11 cellular contexts compared by ENCODE assay signal in genomic region chr19:2048104-2048958, GRCh38. TPM values are rescaled to one million over a fixed set of nuclear protein-coding genes. Genes with fewer than 3 reads are reported as not detected.
DNase-seq lines count a peak whose midpoint lies in the region; ATAC-seq, FAIRE-seq and TF ChIP-seq lines count a peak whose summit lies in the region.
"Had no signal": no experiment of that assay in that cellular context is flagged by ENCODE, and none has a peak within 500 bp of the region (broad histone marks: within the 10 kb centered on the region; RNA-seq: fewer than 3 reads in every experiment).

No MANE protein-coding gene starts in this region.

- no peak for ATAC-seq in memory B cell (ENCODE audit: low read depth)

- TF ChIP-seq CTCF in breast epithelium (IDR thresholded peaks at IDR 0.05), result no peak
- no peak for TF ChIP-seq CTCF in type B pancreatic cell (conservative IDR thresholded peaks at IDR 0.05)

- H3K27me3 Mint-ChIP-seq in activated naive CD4-positive, alpha-beta T cell treated with anti-CD3 and anti-CD28 coated beads for 36 hours (ENCODE audit: low read depth), result no peaks in the 10 kb centered on the region
- H3K27me3 Mint-ChIP-seq in memory B cell, result no peaks in the 10 kb centered on the region
- H3K27me3 Mint-ChIP-seq in type B pancreatic cell, result no peaks in the 10 kb centered on the region

- no peak overlapping the region for H3K27ac Mint-ChIP-seq in activated naive CD4-positive, alpha-beta T cell treated with anti-CD3 and anti-CD28 coated beads for 36 hours
- peak overlapping the region; percentile 98 for H3K27ac Mint-ChIP-seq in memory B cell
- H3K27ac Mint-ChIP-seq in type B pancreatic cell, result no peak overlapping the region

- H3K4me3 ChIP-seq in breast epithelium, result peak overlapping the region; percentile 95 to 97 (median 97)

- peak overlapping the region; percentile 98 for H3K27ac ChIP-seq in breast epithelium

- H3K36me3 Mint-ChIP-seq in activated naive CD4-positive, alpha-beta T cell treated with anti-CD3 and anti-CD28 coated beads for 36 hours (ENCODE audit: low read depth), result peaks cover 7% of the 10 kb centered on the region
- H3K36me3 Mint-ChIP-seq in memory B cell (peaks cover 11% of the 10 kb centered on the region), type B pancreatic cell (no peaks in the 10 kb centered on the region)

- H3K4me1 ChIP-seq in breast epithelium, result peaks cover 51 to 66% of the 10 kb centered on the region in 2 donors

- no peak for TF ChIP-seq POLR2A in breast epithelium (IDR thresholded peaks at IDR 0.05)

- DNase-seq in activated naive CD4-positive, alpha-beta T cell treated with anti-CD3 and anti-CD28 coated beads for 36 hours, result no peak
- no peak for DNase-seq in activated naive CD4-positive, alpha-beta T cell (lab: John Stamatoyannopoulos, UW)
- DNase-seq in breast epithelium (ENCODE audit: low spot score in 2 of 2) (no peak), memory B cell (ENCODE audit: low spot score in 2 of 2) (no peak), type B pancreatic cell (ENCODE audit: extremely low spot score, unreplicated experiment) (no peak), NCI-H2107 (lab: John Stamatoyannopoulos, UW) (no peak), RCC 7860 (ENCODE audit: low spot score) (no peak), NCI-H2227 (lab: John Stamatoyannopoulos, UW; ENCODE audit: unreplicated experiment) (no peak)
- DNase-seq: activated CD8-positive, alpha-beta memory T cell treated with anti-CD3 and anti-CD28 coated beads, Interleukin-2, amount 50 U/mL, for 48 hours; DMS79 treated with DMSO at 0.1 percent for 48 hours; NCI-H1930 had no signal

- CTCF ChIA-PET in activated naive CD4-positive, alpha-beta T cell treated with anti-CD3 and anti-CD28 coated beads for 36 hours (lab: Charles Lee), result interaction anchor here (0.6 kb wide), 1 partner anchor 19 kb away, joined by 3 read pairs; no protein-coding TSS in a partner anchor

- FAIRE-seq in RCC 7860 (lab: Jason Lieb, UNC), result no peak

- H3K36me3 ChIP-seq in breast epithelium, result no peaks in the 10 kb centered on the region

- no peaks in the 10 kb centered on the region for H3K27me3 ChIP-seq in breast epithelium

- intact Hi-C loops in activated naive CD4-positive, alpha-beta T cell treated with anti-CD3 and anti-CD28 coated beads for 36 hours (cut with micrococcal nuclease), result no loop called here
- intact Hi-C loops in breast epithelium (cut with DNase I; ENCODE audit: low total_unique reads), result no loop called here

- H3K4me1 Mint-ChIP-seq in activated naive CD4-positive, alpha-beta T cell treated with anti-CD3 and anti-CD28 coated beads for 36 hours (ENCODE audit: low read depth), result peaks cover 45% of the 10 kb centered on the region
- H3K4me1 Mint-ChIP-seq in memory B cell (peaks cover 36% of the 10 kb centered on the region), type B pancreatic cell (ENCODE audit: unreplicated experiment) (no peaks in the 10 kb centered on the region)

- no peaks in the 10 kb centered on the region for H3K9me3 ChIP-seq in breast epithelium

- H3K4me3 Mint-ChIP-seq in activated naive CD4-positive, alpha-beta T cell treated with anti-CD3 and anti-CD28 coated beads for 36 hours, result peak overlapping the region; percentile 21
- peak overlapping the region; percentile 94 for H3K4me3 Mint-ChIP-seq in memory B cell
- H3K4me3 Mint-ChIP-seq in type B pancreatic cell, result peak overlapping the region; percentile 68

- H3K9me3 Mint-ChIP-seq in activated naive CD4-positive, alpha-beta T cell treated with anti-CD3 and anti-CD28 coated beads for 36 hours, result no peaks in the 10 kb centered on the region
- H3K9me3 Mint-ChIP-seq in memory B cell (no peaks in the 10 kb centered on the region), type B pancreatic cell (no peaks in the 10 kb centered on the region)

RNA-seq across cellular contexts. Expression of gene MKNK2, which starts 2.7 kb away (rescaled TPM):
- total RNA-seq in activated naive CD4-positive, alpha-beta T cell treated with anti-CD3 and anti-CD28 coated beads for 36 hours, result 100 to 1,000 TPM; 155 to 157 TPM
- total RNA-seq in breast epithelium, result 100 to 1,000 TPM in 1 of 3 donors, 10 to 100 TPM in 2; 94.7 to 170 (median 97.0) TPM
- total RNA-seq in type B pancreatic cell (ENCODE audit: low replicate concordance), result 118 and 120 TPM in 2 replicates

RNA-seq across cellular contexts. Expression of gene BTBD2, which starts 32.8 kb away (rescaled TPM):
- total RNA-seq in activated naive CD4-positive, alpha-beta T cell treated with anti-CD3 and anti-CD28 coated beads for 36 hours, result 10 to 100 TPM; 37.0 to 49.0 TPM
- total RNA-seq in breast epithelium (10 to 100 TPM; 52.0 to 67.2 (median 54.4) TPM), type B pancreatic cell (ENCODE audit: low replicate concordance) (72.5 and 118 TPM in 2 replicates)

RNA-seq across cellular contexts. Expression of gene MOB3A, which starts 47.8 kb away (rescaled TPM):
- total RNA-seq in activated naive CD4-positive, alpha-beta T cell treated with anti-CD3 and anti-CD28 coated beads for 36 hours, result 10 to 100 TPM; 43.7 to 44.1 TPM
- total RNA-seq in breast epithelium, result 10 to 100 TPM; 18.3 to 45.8 (median 29.2) TPM
- total RNA-seq in type B pancreatic cell (ENCODE audit: low replicate concordance), result 34.6 and 37.8 TPM in 2 replicates

RNA-seq across cellular contexts. Expression of gene IZUMO4, which starts 48.4 kb away (rescaled TPM):
- total RNA-seq in activated naive CD4-positive, alpha-beta T cell treated with anti-CD3 and anti-CD28 coated beads for 36 hours, result 10 to 100 TPM; 13.1 to 14.2 TPM
- total RNA-seq in breast epithelium (10 to 100 TPM in 1 of 3 donors, 1 to 10 TPM in 2; 3.6 to 12.8 (median 3.7) TPM), type B pancreatic cell (ENCODE audit: low replicate concordance) (4.9 and 7.4 TPM in 2 replicates)

Comparison
In these comparisons a context has a peak if more than half of its experiments do, and no peak if none do; other contexts are left out.
1. H3K4me3 Mint-ChIP-seq: peak in every context shown above with its lines; median percentile 94 in memory B cell; 68 in type B pancreatic cell; 21 in activated naive CD4-positive, alpha-beta T cell treated with anti-CD3 and anti-CD28 coated beads for 36 hours.